In the genomic region with DNA sequence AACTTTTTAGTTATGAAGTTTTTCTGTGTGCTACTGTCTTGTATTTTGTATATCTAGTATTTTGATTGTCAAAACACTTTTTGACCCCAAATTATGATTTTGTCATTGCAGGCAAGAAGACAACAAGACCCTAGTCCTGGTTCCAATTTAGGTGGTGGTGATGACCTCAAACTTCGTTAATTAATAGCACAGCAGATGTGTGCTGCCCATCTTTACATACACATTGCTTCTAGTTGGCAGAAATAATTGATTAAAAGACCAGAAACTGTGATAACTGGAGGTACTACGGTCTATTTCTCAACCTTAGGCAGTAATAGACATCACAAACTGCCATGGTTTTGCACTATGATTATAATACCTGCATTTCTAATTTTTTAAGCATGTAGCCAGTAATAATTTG, we compare ENCODE assay signal across 16 cellular contexts. TPM values are rescaled to one million over a fixed set of nuclear protein-coding genes. Genes with fewer than 3 reads are reported as not detected.
A peak's percentile ranks its signal among the peaks of the same experiment; 100 is the strongest.
DNase-seq lines count a peak whose midpoint lies in the region; ATAC-seq and TF ChIP-seq lines count a peak whose summit lies in the region.
"Had no signal": no experiment of that assay in that cellular context is flagged by ENCODE, and none has a peak within 500 bp of the region (broad histone marks: within the 10 kb centered on the region; RNA-seq: fewer than 3 reads in every experiment).

No MANE protein-coding gene starts in this region.

- ATAC-seq in SK-N-SH treated with all-trans-retinoic acid at 6 μM for 48 hours, result no peak
- ATAC-seq: A549; CD8-positive, alpha-beta T cell had no signal

- POLR2A ChIA-PET in PC-9 (lab: Charles Lee; ENCODE audit: unreplicated experiment), result interaction anchor here (0.7 kb wide), 1 partner anchor 524 kb away, joined by 14 read pairs; no protein-coding TSS in a partner anchor

- WGBS in mammary epithelial cell (ENCODE audit: low coverage, missing lambda C conversion rate), result 65% methylated on average over 2 of the region's 2 CpGs

- no peaks in the 10 kb centered on the region for H3K9me2 ChIP-seq in PC-9 (ENCODE audit: insufficient read depth)

- BruUV-seq in PC-9 (replicated peaks; lab: Mats Ljungman, UMichigan), result no TSS peak
- BruUV-seq in mammary epithelial cell (replicated peaks; lab: Mats Ljungman, UMichigan), result no TSS peak

- 0 out of 2 replicates have a peak overlapping the region, but pooled peaks have one; percentile 6 for H3K27ac ChIP-seq in PC-9
- H3K27ac ChIP-seq in mammary epithelial cell (ENCODE audit: insufficient read depth, low read depth, low read length), result no peak overlapping the region
- H3K27ac ChIP-seq: A549; BLaER1 treated with 17β-estradiol and CSF1 and Interleukin-3, amounts not matched to agents 10 nM and 100 nM; C4-2B had no signal

- no peak overlapping the region for H3K9ac ChIP-seq in mammary epithelial cell (ENCODE audit: insufficient read depth, low read length)

- no peak overlapping the region for H3K4me3 ChIP-seq in PC-9
- H3K4me3 ChIP-seq in mammary epithelial cell (replicated peaks in 1 of 3; ENCODE audit: insufficient read depth in 1 of 3, low read depth in 2 of 3, low read length in 3 of 3), result no peak overlapping the region
- H3K4me3 ChIP-seq: A549; BLaER1 treated with 17β-estradiol and CSF1 and Interleukin-3, amounts not matched to agents 10 nM and 100 nM had no signal

- H3K36me3 ChIP-seq in PC-9 (ENCODE audit: low read depth) (0 out of 2 replicates have a peak, but pooled peaks cover 13% of the 10 kb centered on the region), mammary epithelial cell (ENCODE audit: insufficient read depth, low read length) (peaks cover 21% of the 10 kb centered on the region)

- dilution Hi-C loops in mammary epithelial cell (cut with HindIII; ENCODE audit: low sequenced_read_pairs), result no loop called here

- CTCF ChIA-PET in PC-9 (lab: Charles Lee), result interaction anchor here (0.6 kb wide), 2 partner anchors 27 to 81 kb away, joined by 3 to 4 read pairs; no protein-coding TSS in a partner anchor
- CTCF ChIA-PET in mammary epithelial cell (lab: Charles Lee; ENCODE audit: low non-redundant PET), result no interaction called here

- H4K20me1 ChIP-seq in PC-9 (ENCODE audit: insufficient read depth) (0 out of 2 replicates have a peak, but pooled peaks cover 3% of the 10 kb centered on the region), mammary epithelial cell (ENCODE audit: insufficient read depth, low read length) (no peaks in the 10 kb centered on the region)

- intact Hi-C loops in PC-9 (cut with micrococcal nuclease; ENCODE audit: unreplicated experiment), result loop anchor here (1.0 kb wide), 1 partner anchor 34 kb away; no protein-coding TSS in a partner anchor
- intact Hi-C loops in mammary epithelial cell (cut with micrococcal nuclease), result no loop called here

- peaks cover 37% of the 10 kb centered on the region; the same call in 1 of the 2 replicates for H3F3A ChIP-seq in PC-9 (ENCODE audit: insufficient read depth, low read depth)

- DNase-seq in PC-9, result no peak
- no peak for DNase-seq in NOMO-1 treated with DMSO at 0.1 percent for 48 hours (lab: John Stamatoyannopoulos, UW; ENCODE audit: unreplicated experiment)
- DNase-seq in mammary epithelial cell, result no peak
- DNase-seq in stimulated activated CD8-positive, alpha-beta memory T cell treated with anti-CD3 and anti-CD28 coated beads, Interleukin-4, amount 100 ng/mL, for 48 hours, result no peak
- DNase-seq: 8988T; AML-193; Caco-2; Calu3; CD4-positive, alpha-beta T cell; CD8-positive, alpha-beta T cell; DMS79 treated with DMSO at 0.1 percent for 48 hours; GF-D8 had no signal

- H3K79me2 ChIP-seq in PC-9 (ENCODE audit: low read depth), result no peaks in the 10 kb centered on the region
- peaks cover 7% of the 10 kb centered on the region for H3K79me2 ChIP-seq in mammary epithelial cell (ENCODE audit: insufficient read depth, low read length)

- no peaks in the 10 kb centered on the region for H3K4me1 ChIP-seq in PC-9 (replicated peaks; ENCODE audit: insufficient read depth)
- no peaks in the 10 kb centered on the region for H3K4me1 ChIP-seq in mammary epithelial cell (ENCODE audit: insufficient read depth, low read length)
- H3K4me1 ChIP-seq: A549; BLaER1 treated with 17β-estradiol and CSF1 and Interleukin-3, amounts not matched to agents 10 nM and 100 nM; Caco-2 had no signal

- no peaks in the 10 kb centered on the region for H3K27me3 ChIP-seq in PC-9 (ENCODE audit: insufficient read depth, low read depth)
- no peaks in the 10 kb centered on the region for H3K27me3 ChIP-seq in mammary epithelial cell (ENCODE audit: insufficient read depth, low read length)
- H3K27me3 ChIP-seq: BLaER1 treated with 17β-estradiol and CSF1 and Interleukin-3, amounts not matched to agents 10 nM and 100 nM had no signal

- no peak for TF ChIP-seq CTCF in PC-9 (conservative IDR thresholded peaks at IDR 0.05)
- TF ChIP-seq CTCF in mammary epithelial cell (conservative IDR thresholded peaks at IDR 0.05 in 1 of 2, IDR thresholded peaks at IDR 0.05 in 1 of 2; ENCODE audit: extremely low read depth in 1 of 2, insufficient read depth in 1 of 2, low read depth in 1 of 2, low read length in 2 of 2), result no peak

- in situ Hi-C loops in mammary epithelial cell (cut with MboI; ENCODE audit: low sequenced_read_pairs in 2 of 2), result no loop called here

- H3K9me3 ChIP-seq in PC-9 (ENCODE audit: insufficient read depth, low read depth) (no peaks in the 10 kb centered on the region), mammary epithelial cell (replicated peaks; ENCODE audit: insufficient read depth, low read length) (no peaks in the 10 kb centered on the region)
- H3K9me3 ChIP-seq: A549; BLaER1 treated with 17β-estradiol and CSF1 and Interleukin-3, amounts not matched to agents 10 nM and 100 nM; Caco-2 had no signal

- H3K4me2 ChIP-seq in PC-9, result no peak overlapping the region
- no peak overlapping the region for H3K4me2 ChIP-seq in mammary epithelial cell (ENCODE audit: insufficient read depth, low read depth, low read length)
- H3K4me2 ChIP-seq: A549; BLaER1 treated with 17β-estradiol and CSF1 and Interleukin-3, amounts not matched to agents 10 nM and 100 nM had no signal

- H2AFZ ChIP-seq in PC-9, result no peak overlapping the region
- H2AFZ ChIP-seq in mammary epithelial cell (ENCODE audit: low read depth, low read length), result no peak overlapping the region

TF ChIP-seq in SK-N-SH treated with all-trans-retinoic acid at 6 μM for 48 hours, 23 proteins besides CTCF, POLR2A, EP300 and RAD21:
- peak; percentile 72 for TF ChIP-seq TCF4 (CRISPR knock-in tag; IDR thresholded peaks at IDR 0.05; ENCODE audit: borderline replicate concordance)
- TF ChIP-seq, protein P1, sequence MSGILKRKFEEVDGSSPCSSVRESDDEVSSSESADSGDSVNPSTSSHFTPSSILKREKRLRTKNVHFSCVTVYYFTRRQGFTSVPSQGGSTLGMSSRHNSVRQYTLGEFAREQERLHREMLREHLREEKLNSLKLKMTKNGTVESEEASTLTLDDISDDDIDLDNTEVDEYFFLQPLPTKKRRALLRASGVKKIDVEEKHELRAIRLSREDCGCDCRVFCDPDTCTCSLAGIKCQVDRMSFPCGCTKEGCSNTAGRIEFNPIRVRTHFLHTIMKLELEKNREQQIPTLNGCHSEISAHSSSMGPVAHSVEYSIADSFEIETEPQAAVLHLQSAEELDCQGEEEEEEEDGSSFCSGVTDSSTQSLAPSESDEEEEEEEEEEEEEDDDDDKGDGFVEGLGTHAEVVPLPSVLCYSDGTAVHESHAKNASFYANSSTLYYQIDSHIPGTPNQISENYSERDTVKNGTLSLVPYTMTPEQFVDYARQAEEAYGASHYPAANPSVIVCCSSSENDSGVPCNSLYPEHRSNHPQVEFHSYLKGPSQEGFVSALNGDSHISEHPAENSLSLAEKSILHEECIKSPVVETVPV (CRISPR knock-in tag; IDR thresholded peaks at IDR 0.05), result no peak

RNA-seq across cellular contexts. Expression of a gene that starts 11.1 kb away (rescaled TPM):
- total RNA-seq in PC-9 (2021) (19.5 and 21.1 TPM in 2 replicates), mammary epithelial cell (10 to 100 TPM; 12.5 to 13.5 TPM)
- 16.6 TPM for polyA plus RNA-seq in mammary epithelial cell
- polyA minus RNA-seq in mammary epithelial cell, result 12.7 TPM

RNA-seq across cellular contexts. Expression of a gene that starts 52.2 kb away (rescaled TPM):
- 4.0 and 4.2 TPM in 2 replicates for total RNA-seq in PC-9 (2021)
- total RNA-seq in mammary epithelial cell, result 10 to 100 TPM in 1 of 2 donors, 1 to 10 TPM in 1; 4.7 to 22.0 TPM
- polyA plus RNA-seq in mammary epithelial cell, result 10.9 TPM
- 17.8 TPM for polyA minus RNA-seq in mammary epithelial cell
